Comparison of ENCODE assay signal across 19 cellular contexts in genomic region chr5:68200288-68200687, GRCh38.
"Had no signal": no experiment of that assay in that cellular context is flagged by ENCODE, and none has a peak within 500 bp of the region (broad histone marks: within the 10 kb centered on the region; RNA-seq: fewer than 3 reads in every experiment).

No MANE protein-coding gene starts in this region.

- H3K36me3 ChIP-seq: esophagus muscularis mucosa, left lung, neural progenitor cell, upper lobe of right lung had no signal

- H2AFZ ChIP-seq: neural progenitor cell had no signal

- H3K27ac Mint-ChIP-seq: activated CD4-positive, alpha-beta memory T cell treated with anti-CD3 and anti-CD28 coated beads for 36 hours; activated naive CD8-positive, alpha-beta T cell treated with anti-CD3 and anti-CD28 coated beads, Interleukin-2, amount 10 ng/mL, durations not matched to agents 7 days and 5 days; naive thymus-derived CD8-positive, alpha-beta T cell; neural progenitor cell; stimulated activated naive B cell treated with anti-CD40 and anti-IgM and Interleukin-4, amounts not matched to agents 10 μg/mL and 1 μg/mL and 100 μg/mL, for 72 hours had no signal

- H3K4me3 Mint-ChIP-seq: activated CD4-positive, alpha-beta memory T cell treated with anti-CD3 and anti-CD28 coated beads for 36 hours; activated naive CD8-positive, alpha-beta T cell treated with anti-CD3 and anti-CD28 coated beads, Interleukin-2, amount 10 ng/mL, durations not matched to agents 7 days and 5 days; naive thymus-derived CD8-positive, alpha-beta T cell; neural progenitor cell; stimulated activated naive B cell treated with anti-CD40 and anti-IgM and Interleukin-4, amounts not matched to agents 10 μg/mL and 1 μg/mL and 100 μg/mL, for 72 hours had no signal

- H3K4me2 ChIP-seq: neural progenitor cell had no signal

- H3K4me1 ChIP-seq: esophagus muscularis mucosa, left lung, neural progenitor cell, upper lobe of right lung had no signal

- DNase-seq: activated CD4-positive, alpha-beta memory T cell treated with anti-CD3 and anti-CD28 coated beads for 36 hours; activated CD4-positive, alpha-beta T cell treated with anti-CD3 and anti-CD28 coated beads for 48 hours; activated naive CD8-positive, alpha-beta T cell treated with anti-CD3 and anti-CD28 coated beads, Interleukin-2, amount 10 ng/mL, durations not matched to agents 7 days and 5 days; activated T-cell treated with anti-CD3 and anti-CD28 coated beads for 4 hours; amygdala; hippocampal formation; kidney glomerular epithelial cell; left lung; naive thymus-derived CD8-positive, alpha-beta T cell; small intestine; stimulated activated naive B cell treated with anti-CD40 and anti-IgM and Interleukin-4, amounts not matched to agents 10 μg/mL and 1 μg/mL and 100 μg/mL, for 72 hours; upper lobe of right lung had no signal

- H3K27ac ChIP-seq: coronary artery, esophagus muscularis mucosa, left lung, neural progenitor cell, upper lobe of right lung had no signal

- H3K9ac ChIP-seq: neural progenitor cell had no signal

- H3K9me3 ChIP-seq: esophagus muscularis mucosa, left lung, upper lobe of right lung had no signal

- ATAC-seq: left lung; naive thymus-derived CD8-positive, alpha-beta T cell; sciatic nerve; stimulated activated naive B cell treated with anti-CD40 and anti-IgM and Interleukin-4, amounts not matched to agents 10 μg/mL and 1 μg/mL and 100 μg/mL, for 72 hours; upper lobe of right lung had no signal

- H3K27me3 ChIP-seq: esophagus muscularis mucosa, left lung, neural progenitor cell, upper lobe of right lung had no signal

- H3K4me3 ChIP-seq: coronary artery, esophagus muscularis mucosa, left lung, lung, neural progenitor cell, upper lobe of right lung had no signal

- H3K9me3 Mint-ChIP-seq: activated CD4-positive, alpha-beta memory T cell treated with anti-CD3 and anti-CD28 coated beads for 36 hours; activated naive CD8-positive, alpha-beta T cell treated with anti-CD3 and anti-CD28 coated beads, Interleukin-2, amount 10 ng/mL, durations not matched to agents 7 days and 5 days; naive thymus-derived CD8-positive, alpha-beta T cell; stimulated activated naive B cell treated with anti-CD40 and anti-IgM and Interleukin-4, amounts not matched to agents 10 μg/mL and 1 μg/mL and 100 μg/mL, for 72 hours had no signal

- H3K36me3 Mint-ChIP-seq: activated CD4-positive, alpha-beta memory T cell treated with anti-CD3 and anti-CD28 coated beads for 36 hours; activated naive CD8-positive, alpha-beta T cell treated with anti-CD3 and anti-CD28 coated beads, Interleukin-2, amount 10 ng/mL, durations not matched to agents 7 days and 5 days; neural progenitor cell; stimulated activated naive B cell treated with anti-CD40 and anti-IgM and Interleukin-4, amounts not matched to agents 10 μg/mL and 1 μg/mL and 100 μg/mL, for 72 hours had no signal

- FAIRE-seq: bronchial epithelial cell, frontal cortex, small intestine had no signal
